8 cellular contexts compared by ENCODE assay signal in the genomic region with DNA sequence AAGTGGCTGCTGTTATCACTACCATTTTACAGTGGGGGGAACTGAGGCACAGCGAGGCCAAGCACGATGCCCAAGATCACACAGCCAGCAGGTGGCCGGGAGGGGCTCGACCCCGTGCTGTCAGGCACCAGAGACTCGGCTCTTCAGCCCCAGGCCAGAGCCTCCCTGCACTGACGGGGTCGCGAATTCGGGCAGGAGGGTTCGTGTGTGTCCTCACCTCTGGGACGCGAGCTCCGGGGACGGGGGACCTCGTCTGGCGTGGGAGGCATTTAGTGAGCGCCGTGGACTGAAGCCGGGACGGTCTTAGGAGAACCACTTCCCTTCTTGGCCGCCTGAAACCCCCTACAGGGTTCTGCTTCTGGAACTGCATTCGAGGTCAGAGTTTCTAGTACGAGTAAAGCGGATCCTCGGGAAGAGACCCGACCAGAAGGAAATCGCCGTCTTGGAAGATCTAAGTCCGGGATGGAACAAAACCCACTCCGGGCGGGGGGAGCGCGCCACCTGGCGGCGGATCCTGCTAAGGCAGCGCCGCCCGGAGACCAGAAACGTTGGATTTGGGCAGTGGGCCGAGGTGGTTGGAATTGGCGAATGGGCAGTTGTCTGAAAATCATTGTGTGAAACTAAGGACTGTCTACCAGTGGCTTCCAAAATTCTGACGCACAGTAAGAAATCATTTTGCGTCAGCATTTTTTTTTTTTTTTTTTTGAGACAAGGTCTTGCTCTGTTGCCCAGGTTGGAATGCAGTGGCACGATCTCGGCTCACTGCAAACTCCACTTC. TPM values are rescaled to one million over a fixed set of nuclear protein-coding genes. Genes with fewer than 3 reads are reported as not detected.
DNase-seq lines count a peak whose midpoint lies in the region; ATAC-seq lines count a peak whose summit lies in the region.

No MANE protein-coding gene starts in this region.

- H3K27me3 Mint-ChIP-seq in CD4-positive, CD25-positive, alpha-beta regulatory T cell = peaks cover 16% of the 10 kb centered on the region
- H3K27me3 Mint-ChIP-seq in stimulated activated memory B cell treated with anti-CD40 and anti-IgM and Interleukin-4, amounts not matched to agents 10 μg/mL and 1 μg/mL and 100 μg/mL, for 72 hours = peaks cover 24% of the 10 kb centered on the region

- peak overlapping the region; percentile 66 for H3K4me3 ChIP-seq in CD4-positive, CD25-positive, alpha-beta regulatory T cell (ENCODE audit: low read depth, low read length)
- H3K4me3 ChIP-seq in muscle layer of duodenum (ENCODE audit: low read depth in 1 of 2, low read length in 2 of 2) = peak overlapping the region; percentile 53 to 70

- H3K27ac ChIP-seq in CD4-positive, CD25-positive, alpha-beta regulatory T cell (ENCODE audit: insufficient read depth, low read length, poor library complexity, severe bottlenecking) = no peak overlapping the region
- H3K27ac ChIP-seq in muscle layer of duodenum (ENCODE audit: low read length) = no peak overlapping the region

- peak; percentile 44 to 52 (median 46) for DNase-seq in CD4-positive, CD25-positive, alpha-beta regulatory T cell
- peak; percentile 94 for DNase-seq in HT-29 (ENCODE audit: low spot score)
- DNase-seq in OCI-M2 (lab: John Stamatoyannopoulos, UW; ENCODE audit: unreplicated experiment) = peak; percentile 50
- peak; percentile 38 for DNase-seq in activated T-helper 1 cell treated with Interleukin-2 at 50 U/mL for 16 hours (ENCODE audit: low read depth)
- peak; percentile 74 for DNase-seq in fibroblast of gingiva (ENCODE audit: low read depth)

- H3K27me3 ChIP-seq in CD4-positive, CD25-positive, alpha-beta regulatory T cell (ENCODE audit: control insufficient read depth, insufficient read depth, low read length) = no peaks in the 10 kb centered on the region
- no peaks in the 10 kb centered on the region for H3K27me3 ChIP-seq in muscle layer of duodenum (ENCODE audit: low read depth, low read length)

- peaks cover 0 to 8% (median 2%) of the 10 kb centered on the region in 4 donors for H3K4me1 Mint-ChIP-seq in CD4-positive, CD25-positive, alpha-beta regulatory T cell
- H3K4me1 Mint-ChIP-seq in stimulated activated memory B cell treated with anti-CD40 and anti-IgM and Interleukin-4, amounts not matched to agents 10 μg/mL and 1 μg/mL and 100 μg/mL, for 72 hours = peaks cover 8% of the 10 kb centered on the region

- H3K36me3 ChIP-seq in CD4-positive, CD25-positive, alpha-beta regulatory T cell (ENCODE audit: control insufficient read depth, insufficient read depth, low read length) = no peaks in the 10 kb centered on the region
- H3K36me3 ChIP-seq in muscle layer of duodenum (ENCODE audit: control insufficient read depth in 1 of 2, insufficient read depth in 2 of 2, low read length in 2 of 2) = no peaks in the 10 kb centered on the region

- peak overlapping the region; percentile 60 to 83 (median 82) for H3K4me3 Mint-ChIP-seq in CD4-positive, CD25-positive, alpha-beta regulatory T cell
- H3K4me3 Mint-ChIP-seq in stimulated activated memory B cell treated with anti-CD40 and anti-IgM and Interleukin-4, amounts not matched to agents 10 μg/mL and 1 μg/mL and 100 μg/mL, for 72 hours = peak overlapping the region; percentile 71

- H3K9me3 Mint-ChIP-seq in CD4-positive, CD25-positive, alpha-beta regulatory T cell = peaks cover 0 to 8% (median 0%) of the 10 kb centered on the region in 7 donors
- no peaks in the 10 kb centered on the region for H3K9me3 Mint-ChIP-seq in stimulated activated memory B cell treated with anti-CD40 and anti-IgM and Interleukin-4, amounts not matched to agents 10 μg/mL and 1 μg/mL and 100 μg/mL, for 72 hours

- H3K27ac Mint-ChIP-seq in CD4-positive, CD25-positive, alpha-beta regulatory T cell = no peak overlapping the region
- no peak overlapping the region for H3K27ac Mint-ChIP-seq in stimulated activated memory B cell treated with anti-CD40 and anti-IgM and Interleukin-4, amounts not matched to agents 10 μg/mL and 1 μg/mL and 100 μg/mL, for 72 hours

- no peak for ATAC-seq in CD4-positive, CD25-positive, alpha-beta regulatory T cell (ENCODE audit: low read depth in 2 of 2)
- ATAC-seq in stimulated activated memory B cell treated with anti-CD40 and anti-IgM and Interleukin-4, amounts not matched to agents 10 μg/mL and 1 μg/mL and 100 μg/mL, for 72 hours = peak; percentile 65
- no peak for ATAC-seq in HG02642 (IDR thresholded peaks at IDR 0.05; ENCODE audit: poor library complexity, unreplicated experiment)

- peaks cover under 1% of the 10 kb centered on the region for H3K36me3 Mint-ChIP-seq in CD4-positive, CD25-positive, alpha-beta regulatory T cell
- peaks cover 7% of the 10 kb centered on the region for H3K36me3 Mint-ChIP-seq in stimulated activated memory B cell treated with anti-CD40 and anti-IgM and Interleukin-4, amounts not matched to agents 10 μg/mL and 1 μg/mL and 100 μg/mL, for 72 hours

- peaks cover 0 to 4% of the 10 kb centered on the region in 2 experiments for H3K9me3 ChIP-seq in CD4-positive, CD25-positive, alpha-beta regulatory T cell (ENCODE audit: control insufficient read depth in 2 of 2, low read length in 2 of 2)
- peaks cover 0 to 9% of the 10 kb centered on the region in 2 donors for H3K9me3 ChIP-seq in muscle layer of duodenum (ENCODE audit: control insufficient read depth in 1 of 2, low read length in 2 of 2)

- H3K4me1 ChIP-seq in CD4-positive, CD25-positive, alpha-beta regulatory T cell (ENCODE audit: control insufficient read depth, insufficient read depth, low read length, poor library complexity, severe bottlenecking) = peaks cover 9% of the 10 kb centered on the region
- peaks cover 2 to 6% of the 10 kb centered on the region in 2 donors for H3K4me1 ChIP-seq in muscle layer of duodenum (ENCODE audit: control insufficient read depth in 1 of 2, insufficient read depth in 2 of 2, low read length in 2 of 2)

RNA-seq across cellular contexts. Expression of a gene that starts 21.2 kb away (rescaled TPM):
- not detected for total RNA-seq in CD4-positive, CD25-positive, alpha-beta regulatory T cell
- polyA plus RNA-seq in CD4-positive, CD25-positive, alpha-beta regulatory T cell = not detected
- not detected in 2 replicates for total RNA-seq in HT-29 (2014; rRNA removed; shearing (Covaris generic))

RNA-seq across cellular contexts. Expression of a gene that starts 34.2 kb away (rescaled TPM):
- total RNA-seq in CD4-positive, CD25-positive, alpha-beta regulatory T cell = 290 TPM
- 1,000 to 10,000 TPM in 2 of 4 donors, 100 to 1,000 TPM in 2; 809 to 1,327 (median 1,095) TPM for polyA plus RNA-seq in CD4-positive, CD25-positive, alpha-beta regulatory T cell
- total RNA-seq in HT-29 (2014; rRNA removed; shearing (Covaris generic)) = 3.1 TPM in 1 of 2 replicates, not detected in the other

RNA-seq across cellular contexts. Expression of a gene that starts 35.4 kb away (rescaled TPM):
- 179 TPM for total RNA-seq in CD4-positive, CD25-positive, alpha-beta regulatory T cell
- polyA plus RNA-seq in CD4-positive, CD25-positive, alpha-beta regulatory T cell = 100 to 1,000 TPM in 1 of 4 donors, 10 to 100 TPM in 3; 85.9 to 107 (median 91.7) TPM
- total RNA-seq in HT-29 (2014; rRNA removed; shearing (Covaris generic)) = 7.8 and 8.2 TPM in 2 replicates

Comparison
In these comparisons a context has a peak if more than half of its experiments do, and no peak if none do; other contexts are left out.
1. DNase-seq: peak in every context shown above with its lines; median percentile 94 in HT-29; 74 in fibroblast of gingiva; 50 in OCI-M2; 46 in CD4-positive, CD25-positive, alpha-beta regulatory T cell; 38 in activated T-helper 1 cell treated with Interleukin-2 at 50 U/mL for 16 hours.
2. RNA of a gene that starts 34.2 kb away (total RNA-seq): 290 TPM in CD4-positive, CD25-positive, alpha-beta regulatory T cell (single experiment); 3.1 TPM in HT-29; every median in the first group is over 10 times any median in the second.
3. RNA of a gene that starts 35.4 kb away (total RNA-seq): 179 TPM in CD4-positive, CD25-positive, alpha-beta regulatory T cell (single experiment); 7.8 to 8.2 TPM in HT-29; every median in the first group is over 10 times any median in the second.